ENCODE assay signal across 12 cellular contexts in genomic region chr7:149863500-149863899, GRCh38.
"Had no signal": no experiment of that assay in that cellular context is flagged by ENCODE, and none has a peak within 500 bp of the region (broad histone marks: within the 10 kb centered on the region; RNA-seq: fewer than 3 reads in every experiment).

No MANE protein-coding gene starts in this region.

- H3K27me3 ChIP-seq: ascending aorta, breast epithelium, foreskin keratinocyte had no signal

- H3K27ac ChIP-seq: ascending aorta, breast epithelium, foreskin keratinocyte, left ventricle myocardium inferior, VCaP had no signal

- H3K4me3 ChIP-seq: ascending aorta, breast epithelium, left ventricle myocardium inferior had no signal

- H3K27me3 Mint-ChIP-seq: dendritic cell treated with granulocyte-macrophage colony-stimulating factor and Interleukin-4, amounts not matched to agents 40 ng/mL and 50 ng/mL, for 4 days; effector memory CD8-positive, alpha-beta T cell; naive B cell; stimulated activated memory B cell treated with anti-CD40 and anti-IgM and Interleukin-4, amounts not matched to agents 10 μg/mL and 1 μg/mL and 100 μg/mL, for 72 hours had no signal

- H3K9me3 ChIP-seq: ascending aorta, breast epithelium, left ventricle myocardium inferior had no signal

- H3K27ac Mint-ChIP-seq: dendritic cell treated with granulocyte-macrophage colony-stimulating factor and Interleukin-4, amounts not matched to agents 40 ng/mL and 50 ng/mL, for 4 days; stimulated activated memory B cell treated with anti-CD40 and anti-IgM and Interleukin-4, amounts not matched to agents 10 μg/mL and 1 μg/mL and 100 μg/mL, for 72 hours had no signal

- ATAC-seq: effector memory CD8-positive, alpha-beta T cell; foreskin keratinocyte; stimulated activated memory B cell treated with anti-CD40 and anti-IgM and Interleukin-4, amounts not matched to agents 10 μg/mL and 1 μg/mL and 100 μg/mL, for 72 hours had no signal

- H3K4me3 Mint-ChIP-seq: dendritic cell treated with granulocyte-macrophage colony-stimulating factor and Interleukin-4, amounts not matched to agents 40 ng/mL and 50 ng/mL, for 4 days; naive B cell; stimulated activated memory B cell treated with anti-CD40 and anti-IgM and Interleukin-4, amounts not matched to agents 10 μg/mL and 1 μg/mL and 100 μg/mL, for 72 hours had no signal

- H3K4me1 ChIP-seq: ascending aorta, foreskin keratinocyte had no signal

- H3K9me3 Mint-ChIP-seq: dendritic cell treated with granulocyte-macrophage colony-stimulating factor and Interleukin-4, amounts not matched to agents 40 ng/mL and 50 ng/mL, for 4 days; effector memory CD8-positive, alpha-beta T cell; naive B cell; stimulated activated memory B cell treated with anti-CD40 and anti-IgM and Interleukin-4, amounts not matched to agents 10 μg/mL and 1 μg/mL and 100 μg/mL, for 72 hours had no signal

- DNase-seq: activated CD4-positive, alpha-beta T cell treated with anti-CD3 and anti-CD28 coated beads for 1 hour; effector memory CD8-positive, alpha-beta T cell; foreskin keratinocyte; left ventricle myocardium inferior; naive B cell; retina; T1000 had no signal
